Comparison of ENCODE assay signal across 1 cellular context in genomic region chr2:121596221-121597080, GRCh38.
A peak's percentile ranks its signal among the peaks of the same experiment; 100 is the strongest.
TF ChIP-seq lines count a peak whose summit lies in the region.

No MANE protein-coding gene starts in this region.

TF ChIP-seq in K562, 482 proteins besides CTCF, POLR2A, EP300 and RAD21 (continued from another document and continues in another):
- TF ChIP-seq FOXP1 (CRISPR knock-in tag; IDR thresholded peaks at IDR 0.05) (no peak), ATF7 (IDR thresholded peaks at IDR 0.05) (peak; percentile 83), ZFP1 (CRISPR knock-in tag; IDR thresholded peaks at IDR 0.05) (no peak), POU5F1 (IDR thresholded peaks at IDR 0.05; ENCODE audit: borderline replicate concordance, low read depth, low read length, partially characterized antibody) (no peak), ETV6 (IDR thresholded peaks at IDR 0.05; ENCODE audit: borderline replicate concordance in 1 of 2, low read depth in 2 of 2, low read length in 1 of 2) (peak; percentile 84 to 97; a peak in 3 of 4 replicates), ETV6 (CRISPR knock-in tag; IDR thresholded peaks at IDR 0.05; ENCODE audit: borderline replicate concordance) (no peak), TSC22D4 (tag; IDR thresholded peaks at IDR 0.05) (no peak), CAMTA2 (CRISPR knock-in tag; conservative IDR thresholded peaks at IDR 0.05) (no peak), TGIF2 (CRISPR knock-in tag; IDR thresholded peaks at IDR 0.05) (no peak), POLR3G (IDR thresholded peaks at IDR 0.05; ENCODE audit: extremely low read depth, insufficient read length, insufficient replicate concordance) (no peak), ESRRB (CRISPR knock-in tag; IDR thresholded peaks at IDR 0.05; ENCODE audit: borderline replicate concordance) (no peak), EHMT2 (IDR thresholded peaks at IDR 0.05) (0 out of 2 replicates have a peak, but pooled peaks have one; percentile 50), ZKSCAN8 (CRISPR knock-in tag; IDR thresholded peaks at IDR 0.05) (peak; percentile 89; the same call in 1 of the 2 replicates), FOXO4 (CRISPR knock-in tag; IDR thresholded peaks at IDR 0.05) (no peak), PRPF4 (IDR thresholded peaks at IDR 0.05; ENCODE audit: insufficient read depth, low read depth, low read length, poor library complexity, severe bottlenecking) (no peak), RB1 (IDR thresholded peaks at IDR 0.05; ENCODE audit: low read depth) (no peak), EWSR1 (IDR thresholded peaks at IDR 0.05; ENCODE audit: borderline replicate concordance, low read depth, partially characterized antibody) (no peak), YY1 (IDR thresholded peaks at IDR 0.05; ENCODE audit: borderline replicate concordance in 1 of 3, control insufficient read depth in 1 of 3, extremely low read depth in 1 of 3, insufficient read depth in 3 of 3, insufficient read length in 1 of 3, insufficient replicate concordance in 2 of 3, low read depth in 1 of 3, low read length in 2 of 3) (peak in 1 of 3 experiments; percentile 20), JUNB (CRISPR knock-in tag; conservative IDR thresholded peaks at IDR 0.05) (no peak), ZNF197 (CRISPR knock-in tag; IDR thresholded peaks at IDR 0.05; ENCODE audit: low read depth) (0 out of 2 replicates have a peak, but pooled peaks have one; percentile 46), HDAC1 (IDR thresholded peaks at IDR 0.05) (peak; percentile 87 to 96), MYBL2 (IDR thresholded peaks at IDR 0.05; ENCODE audit: low read depth) (no peak; the same call in 1 of the 2 replicates), MYBL2 (CRISPR knock-in tag; IDR thresholded peaks at IDR 0.05; ENCODE audit: borderline replicate concordance) (no peak), THRB (CRISPR knock-in tag; conservative IDR thresholded peaks at IDR 0.05) (no peak), ZBTB40 (IDR thresholded peaks at IDR 0.05) (no peak), ZBTB40 (CRISPR knock-in tag; IDR thresholded peaks at IDR 0.05) (no peak), ZNF57 (CRISPR knock-in tag; IDR thresholded peaks at IDR 0.05) (no peak), TCFL5 (CRISPR knock-in tag; conservative IDR thresholded peaks at IDR 0.05) (no peak), ZBTB5 (IDR thresholded peaks at IDR 0.05) (no peak), ZNF639 (CRISPR knock-in tag; conservative IDR thresholded peaks at IDR 0.05 in 1 of 2, IDR thresholded peaks at IDR 0.05 in 1 of 2) (peak in 1 of 2 experiments; percentile 65; a peak in 1 of 4 replicates), KLF16 (IDR thresholded peaks at IDR 0.05) (peak; percentile 94), HOMEZ (CRISPR knock-in tag; IDR thresholded peaks at IDR 0.05) (no peak), CREB3 (tag; conservative IDR thresholded peaks at IDR 0.05; ENCODE audit: low read depth) (no peak), CC2D1A (IDR thresholded peaks at IDR 0.05) (peak; percentile 89; the same call in 1 of the 2 replicates), HES1 (IDR thresholded peaks at IDR 0.05; ENCODE audit: low read depth) (peak; percentile 40), HMG20A (CRISPR knock-in tag; conservative IDR thresholded peaks at IDR 0.05) (no peak), CGGBP1 (CRISPR knock-in tag; IDR thresholded peaks at IDR 0.05) (no peak)
